9 cellular contexts compared by ENCODE assay signal in the genomic region with DNA sequence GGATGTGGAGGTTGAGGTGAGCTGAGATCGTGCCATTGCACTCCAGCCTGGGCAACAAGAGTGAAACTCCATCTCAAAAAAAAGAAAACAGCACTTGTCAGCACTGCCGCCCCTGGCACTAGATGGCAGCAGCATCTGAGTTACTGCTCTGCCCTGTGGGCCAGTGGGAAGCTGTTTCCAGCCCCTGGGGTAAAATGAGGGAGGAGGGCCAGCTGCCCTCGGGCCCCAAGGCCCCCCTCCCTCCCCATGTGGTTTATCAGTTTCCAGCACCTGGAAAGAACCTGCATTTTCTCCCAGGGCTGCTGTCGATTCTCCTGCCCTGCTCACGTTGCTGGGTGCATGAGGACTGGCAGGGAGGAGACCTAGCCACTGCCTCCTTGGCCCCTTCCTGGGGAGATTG. TPM values are rescaled to one million over a fixed set of nuclear protein-coding genes. Genes with fewer than 3 reads are reported as not detected.
DNase-seq lines count a peak whose midpoint lies in the region; ATAC-seq and TF ChIP-seq lines count a peak whose summit lies in the region.
"Had no signal": no experiment of that assay in that cellular context is flagged by ENCODE, and none has a peak within 500 bp of the region (broad histone marks: within the 10 kb centered on the region; RNA-seq: fewer than 3 reads in every experiment).

No MANE protein-coding gene starts in this region.

- intact Hi-C loops in left ventricle myocardium superior (cut with micrococcal nuclease) (no loop called here), lower leg skin (cut with DNase I; ENCODE audit: low total_unique reads) (no loop called here)

- TF ChIP-seq POLR2A in lower leg skin (IDR thresholded peaks at IDR 0.05) = no peak

- no peak overlapping the region for H3K4me3 Mint-ChIP-seq in WTC11
- H3K4me3 Mint-ChIP-seq: dendritic cell treated with granulocyte-macrophage colony-stimulating factor and Interleukin-4, amounts not matched to agents 40 ng/mL and 50 ng/mL, for 4 days had no signal

- peaks cover 62% of the 10 kb centered on the region for H3K36me3 Mint-ChIP-seq in WTC11

- DNase-seq in CD1c-positive myeloid dendritic cell (ENCODE audit: extremely low spot score) (peak; percentile 33), HCEC 1CT (peak; percentile 8), WTC11 (ENCODE audit: low spot score) (peak; percentile 43), left ventricle myocardium superior (peak; percentile 43), lower leg skin (ENCODE audit: low spot score in 2 of 2) (no peak), NCI-H187 treated with DMSO at 0.1 percent for 48 hours (lab: John Stamatoyannopoulos, UW) (no peak)

- no peaks in the 10 kb centered on the region for H3K4me1 Mint-ChIP-seq in WTC11

- H3K4me3 ChIP-seq in lower leg skin (ENCODE audit: low read depth, poor library complexity, severe bottlenecking) = no peak overlapping the region

- H3K9me3 Mint-ChIP-seq in WTC11 = no peaks in the 10 kb centered on the region
- H3K9me3 Mint-ChIP-seq: dendritic cell treated with granulocyte-macrophage colony-stimulating factor and Interleukin-4, amounts not matched to agents 40 ng/mL and 50 ng/mL, for 4 days had no signal

- WGBS in lower leg skin, 2 donors = 63 to 65% methylated on average over 5 of the region's 5 CpGs

- POLR2A ChIA-PET in WTC11 (lab: Charles Lee) = no interaction called here

- CTCF ChIA-PET in WTC11 (lab: Charles Lee) = interaction anchor here (0.7 to 1.9 kb wide), 22 partner anchors 11 to 286 kb away, joined by 3 to 40 read pairs (median 4); a partner anchor contains a TSS

- no peaks in the 10 kb centered on the region for H3K27me3 Mint-ChIP-seq in WTC11 (ENCODE audit: low read depth)
- H3K27me3 Mint-ChIP-seq: dendritic cell treated with granulocyte-macrophage colony-stimulating factor and Interleukin-4, amounts not matched to agents 40 ng/mL and 50 ng/mL, for 4 days had no signal

- no peak overlapping the region for H3K27ac Mint-ChIP-seq in WTC11
- H3K27ac Mint-ChIP-seq: dendritic cell treated with granulocyte-macrophage colony-stimulating factor and Interleukin-4, amounts not matched to agents 40 ng/mL and 50 ng/mL, for 4 days had no signal

- ATAC-seq in WTC11 = peak; percentile 87
- ATAC-seq in left ventricle myocardium superior = peak; percentile 53
- ATAC-seq in GM21381 (IDR thresholded peaks at IDR 0.05; ENCODE audit: unreplicated experiment) = no peak
- ATAC-seq in HG03571 (IDR thresholded peaks at IDR 0.05; ENCODE audit: unreplicated experiment) = no peak

- TF ChIP-seq CTCF in WTC11 (IDR thresholded peaks at IDR 0.05) (no peak), lower leg skin (IDR thresholded peaks at IDR 0.05) (no peak)

TF ChIP-seq in WTC11, 78 proteins besides CTCF, POLR2A, EP300 and RAD21:
- TF ChIP-seq TEAD1 (CRISPR knock-in tag; IDR thresholded peaks at IDR 0.05) = no peak
TF ChIP-seq in WTC11: peak in this region for 0.

RNA-seq across cellular contexts. Expression of a gene that starts 13.2 kb away (rescaled TPM):
- total RNA-seq in WTC11 (2021) (6.6 to 10.4 TPM (median 8.1 TPM) in 3 replicates), left ventricle myocardium superior (7.2 TPM), lower leg skin (10 to 100 TPM in 2 of 4 donors, 1 to 10 TPM in 1, under 1 TPM in 1; 0.38 to 31.2 (median 8.4) TPM)

RNA-seq across cellular contexts. Expression of a gene that starts 17.8 kb away (rescaled TPM):
- 86.6 to 104 TPM (median 87.6 TPM) in 3 replicates for total RNA-seq in WTC11 (2021)
- 60.8 TPM for total RNA-seq in left ventricle myocardium superior
- total RNA-seq in lower leg skin = 10 to 100 TPM; 44.2 to 90.2 (median 55.4) TPM

Comparison
In these comparisons a context has a peak if more than half of its experiments do, and no peak if none do; other contexts are left out.
1. DNase-seq: peak in CD1c-positive myeloid dendritic cell (single experiment), HCEC 1CT (single experiment), WTC11 (single experiment) and left ventricle myocardium superior (single experiment); none in lower leg skin (0 of 2) and NCI-H187 treated with DMSO at 0.1 percent for 48 hours (single experiment).
2. ATAC-seq: peak in WTC11 (single experiment) and left ventricle myocardium superior (single experiment); none in GM21381 (single experiment) and HG03571 (single experiment).